Comparison of ENCODE assay signal across 26 cellular contexts in the genomic region with DNA sequence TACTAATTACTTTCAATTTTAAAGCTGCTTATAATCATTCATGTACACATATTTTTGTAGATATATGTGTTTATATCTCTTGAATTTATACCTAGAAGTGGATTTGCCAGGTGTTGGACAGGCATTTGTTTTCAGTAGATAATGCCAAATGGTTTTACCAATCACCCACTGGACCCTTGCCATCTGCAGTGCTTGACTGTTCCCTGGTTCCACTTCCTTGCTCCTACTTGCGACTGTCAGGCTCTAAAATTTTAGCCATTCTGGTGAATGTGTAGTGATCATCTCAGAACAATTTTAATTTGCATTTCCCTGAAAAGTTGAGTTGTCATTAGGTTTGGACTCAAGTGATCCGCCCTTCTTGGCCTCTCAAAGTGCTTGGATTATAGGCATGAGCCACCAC.
"Had no signal": no experiment of that assay in that cellular context is flagged by ENCODE, and none has a peak within 500 bp of the region (broad histone marks: within the 10 kb centered on the region; RNA-seq: fewer than 3 reads in every experiment).

No MANE protein-coding gene starts in this region.

- FAIRE-seq: RCC 7860 had no signal

- H3K4me1 ChIP-seq: SJCRH30 had no signal

- H3K27ac ChIP-seq: PC-9, RWPE1, SJCRH30, SK-N-MC had no signal

- DNase-seq: KG1, MM.1S, MV-4-11, NCI-H1092, NCI-H1105, NCI-H1417 treated with DMSO at 0.1 percent for 48 hours, NCI-H1436 treated with DMSO at 0.1 percent for 48 hours, NCI-H1694 treated with DMSO at 0.1 percent for 48 hours, NCI-H187 treated with DMSO at 0.1 percent for 48 hours, NCI-H2081, NCI-H2171 treated with DMSO at 0.1 percent for 48 hours, NCI-H2227 treated with DMSO at 0.1 percent for 48 hours, NCI-H345, NCI-H446, NCI-H510A treated with DMSO at 0.1 percent for 48 hours, NCI-H524 treated with DMSO at 0.1 percent for 48 hours, NCI-H526 treated with DMSO at 0.1 percent for 48 hours, NCI-H774, PC-9, SHP77, SIG-M5, SJCRH30, T-cell had no signal

- H2AFZ ChIP-seq: PC-9 had no signal

- H3K36me3 ChIP-seq: SJCRH30 had no signal

- H3K4me2 ChIP-seq: PC-9 had no signal

- H3K9me3 ChIP-seq: SJCRH30 had no signal

- H3K4me3 ChIP-seq: PC-9, SJCRH30, SK-N-MC had no signal

- H3K27me3 ChIP-seq: SJCRH30 had no signal
